In genomic region chr18:57533399-57533884, GRCh38 we compare ENCODE assay signal across 13 cellular contexts. TPM values are rescaled to one million over a fixed set of nuclear protein-coding genes. Genes with fewer than 3 reads are reported as not detected.
DNase-seq lines count a peak whose midpoint lies in the region; ATAC-seq, FAIRE-seq and TF ChIP-seq lines count a peak whose summit lies in the region.
"Had no signal": no experiment of that assay in that cellular context is flagged by ENCODE, and none has a peak within 500 bp of the region (broad histone marks: within the 10 kb centered on the region; RNA-seq: fewer than 3 reads in every experiment).

No MANE protein-coding gene starts in this region.

- no peak overlapping the region for H3K4me3 Mint-ChIP-seq in Caco-2 (ENCODE audit: unreplicated experiment)
- H3K4me3 Mint-ChIP-seq: CD4-positive, CD25-positive, alpha-beta regulatory T cell had no signal

- H3K27me3 Mint-ChIP-seq in Caco-2 (ENCODE audit: insufficient read depth, unreplicated experiment): no peaks in the 10 kb centered on the region

- no peak for TF ChIP-seq EP300 in HepG2 (IDR thresholded peaks at IDR 0.05; ENCODE audit: low read depth in 2 of 2, low read length in 2 of 2)
- TF ChIP-seq EP300 in HepG2 (CRISPR knock-in tag; IDR thresholded peaks at IDR 0.05; ENCODE audit: borderline replicate concordance): no peak

- BruUV-seq in Caco-2 (replicated peaks; lab: Mats Ljungman, UMichigan): no TSS peak
- no TSS peak for BruUV-seq in HepG2 (replicated peaks; lab: Mats Ljungman, UMichigan)

- H3K27me3 ChIP-seq in Caco-2 (replicated peaks; ENCODE audit: control insufficient read depth, insufficient read depth, low read length): no peaks in the 10 kb centered on the region
- no peaks in the 10 kb centered on the region for H3K27me3 ChIP-seq in ectodermal cell (ENCODE audit: control insufficient read depth, insufficient read depth, low read length, poor library complexity, severe bottlenecking)
- H3K27me3 ChIP-seq in HepG2 (ENCODE audit: control insufficient read depth in 1 of 2, insufficient read depth in 2 of 2, low read length in 2 of 2): no peaks in the 10 kb centered on the region; a peak in 1 of 5 replicates

- peak overlapping the region; percentile 74 for H3K27ac ChIP-seq in ectodermal cell (ENCODE audit: insufficient read depth, low read depth, low read length, poor library complexity, severe bottlenecking)
- H3K27ac ChIP-seq in HepG2 (ENCODE audit: extremely low read length, insufficient read depth, low read length): peak overlapping the region; percentile 37

- no peaks in the 10 kb centered on the region for H3K9me3 Mint-ChIP-seq in Caco-2 (ENCODE audit: unreplicated experiment)
- H3K9me3 Mint-ChIP-seq: CD4-positive, CD25-positive, alpha-beta regulatory T cell had no signal

- no peak for TF ChIP-seq POLR2A in HepG2 (IDR thresholded peaks at IDR 0.05; ENCODE audit: insufficient read depth in 1 of 2, low read depth in 2 of 2, low read length in 2 of 2)

- H3K79me2 ChIP-seq in HepG2 (ENCODE audit: insufficient read depth, low read length): no peaks in the 10 kb centered on the region

- ATAC-seq in HepG2: peak; percentile 91

- peak overlapping the region; percentile 87 for H3K4me2 ChIP-seq in HepG2 (ENCODE audit: low read depth, low read length)

- H2AFZ ChIP-seq in HepG2 (ENCODE audit: low read length): peak overlapping the region; percentile 64

- WGBS in ectodermal cell, 2 experiments: 19 to 20% methylated on average over 9 of the region's 9 CpGs
- WGBS in HepG2 (ENCODE audit: low lambda C conversion rate): under 1% methylated on average over 9 of the region's 9 CpGs

- no peak for TF ChIP-seq RAD21 in HepG2 (CRISPR knock-in tag; IDR thresholded peaks at IDR 0.05)

- peak overlapping the region; percentile 28; the same call in 1 of the 2 replicates for H3K9ac ChIP-seq in HepG2 (ENCODE audit: insufficient read depth, low read depth, low read length)

- intact Hi-C loops in Caco-2 (cut with micrococcal nuclease; ENCODE audit: unreplicated experiment): no loop called here
- intact Hi-C loops in HepG2 (cut with micrococcal nuclease; ENCODE audit: unreplicated experiment): loop anchor here (1.0 kb wide), 1 partner anchor 95 kb away; no protein-coding TSS in a partner anchor

- POLR2A ChIA-PET in Caco-2 (lab: Charles Lee) (no interaction called here), HepG2 (lab: Yijun Ruan, JAX) (no interaction called here)

- H3K36me3 Mint-ChIP-seq in Caco-2 (ENCODE audit: insufficient read depth, unreplicated experiment): no peaks in the 10 kb centered on the region
- H3K36me3 Mint-ChIP-seq: CD4-positive, CD25-positive, alpha-beta regulatory T cell had no signal

- in situ Hi-C loops in HepG2 (cut with HindIII; ENCODE audit: extremely low pct_ligation_motif_present, low pct_unique_long_range_greater_than_20kb): no loop called here

- CTCF ChIA-PET in Caco-2 (lab: Charles Lee) (no interaction called here), HepG2 (lab: Yijun Ruan, JAX; ENCODE audit: low intra/inter-chr PET ratio, low total read pairs) (no interaction called here)

- TF ChIP-seq CTCF in Caco-2 (IDR thresholded peaks at IDR 0.05; ENCODE audit: insufficient read depth in 1 of 2, low read depth in 1 of 2, low read length in 1 of 2, severe bottlenecking in 1 of 2, unreplicated experiment in 1 of 2) (no peak), HepG2 (CRISPR knock-in tag; IDR thresholded peaks at IDR 0.05) (no peak)

- peaks cover 22% of the 10 kb centered on the region for H3K4me1 Mint-ChIP-seq in Caco-2 (ENCODE audit: low read depth, unreplicated experiment)
- H3K4me1 Mint-ChIP-seq: CD4-positive, CD25-positive, alpha-beta regulatory T cell had no signal

- H3K36me3 ChIP-seq in Caco-2 (ENCODE audit: control insufficient read depth, insufficient read depth, low read length) (no peaks in the 10 kb centered on the region), ectodermal cell (ENCODE audit: control insufficient read depth, insufficient read depth, low read length) (no peaks in the 10 kb centered on the region), HepG2 (replicated peaks in 1 of 2; ENCODE audit: control insufficient read depth in 1 of 2, insufficient read depth in 2 of 2, low read length in 2 of 2) (no peaks in the 10 kb centered on the region)

- peak overlapping the region; percentile 21 for H3K27ac Mint-ChIP-seq in Caco-2 (ENCODE audit: unreplicated experiment)
- H3K27ac Mint-ChIP-seq: CD4-positive, CD25-positive, alpha-beta regulatory T cell had no signal

- DNase-seq in Caco-2 (no peak), NCI-H146 treated with DMSO at 0.1 percent for 48 hours (lab: John Stamatoyannopoulos, UW; ENCODE audit: unreplicated experiment) (peak; percentile 19), HepG2 (ENCODE audit: low spot score) (peak; percentile 49), HT-29 (ENCODE audit: low spot score) (no peak)
- no peak for DNase-seq in activated naive CD4-positive, alpha-beta T cell treated with anti-CD3 and anti-CD28 coated beads, Interleukin-2, amount 50 U/mL, for 16 hours
- no peak for DNase-seq in stimulated activated naive CD4-positive, alpha-beta T cell (lab: John Stamatoyannopoulos, UW)
- DNase-seq in central memory CD4-positive, alpha-beta T cell: no peak
- DNase-seq: CD4-positive, CD25-positive, alpha-beta regulatory T cell; stimulated activated CD4-positive, alpha-beta T cell treated with anti-CD3 and anti-CD28 coated beads, Interleukin-1b, Interleukin-23, amount 100 ng/mL, for 48 hours; T1000 had no signal

- peak; percentile 67 for FAIRE-seq in HepG2 (lab: Jason Lieb, UNC)
- FAIRE-seq: bronchial epithelial cell, GM12892 had no signal

- H3K9me3 ChIP-seq in Caco-2: no peaks in the 10 kb centered on the region
- no peaks in the 10 kb centered on the region for H3K9me3 ChIP-seq in ectodermal cell (ENCODE audit: control insufficient read depth, low read length)
- H3K9me3 ChIP-seq in HepG2 (ENCODE audit: low read length): no peaks in the 10 kb centered on the region

- no peaks in the 10 kb centered on the region for H4K20me1 ChIP-seq in HepG2 (ENCODE audit: insufficient read depth, low read length)

- H3K4me3 ChIP-seq in Caco-2 (ENCODE audit: low read depth, low read length): no peak overlapping the region
- no peak overlapping the region for H3K4me3 ChIP-seq in ectodermal cell (ENCODE audit: insufficient read depth, low read depth, low read length)
- peak overlapping the region; percentile 33 to 54 (median 38); a peak in 5 of 6 replicates for H3K4me3 ChIP-seq in HepG2 (replicated peaks in 1 of 3; ENCODE audit: insufficient read depth in 1 of 3, low read depth in 2 of 3, low read length in 3 of 3)

- H3K4me1 ChIP-seq in Caco-2: peaks cover 14% of the 10 kb centered on the region
- peaks cover 30% of the 10 kb centered on the region for H3K4me1 ChIP-seq in ectodermal cell (ENCODE audit: control insufficient read depth, insufficient read depth, low read length)
- H3K4me1 ChIP-seq in HepG2 (ENCODE audit: insufficient read depth, low read length): peaks cover 36% of the 10 kb centered on the region

RNA-seq across cellular contexts. Expression of gene FECH, which starts 53.1 kb away (rescaled TPM):
- 14.5 and 17.1 TPM in 2 replicates for total RNA-seq in Caco-2 (2022)
- polyA plus RNA-seq in ectodermal cell (2013, experiment 1 of 4): 29.1 TPM
- polyA plus RNA-seq in ectodermal cell (2013, experiment 2 of 4): 33.7 TPM
- 23.7 TPM for polyA plus RNA-seq in ectodermal cell (2013, experiment 3 of 4)
- 23.3 TPM for polyA plus RNA-seq in ectodermal cell (2013, experiment 4 of 4)
- 21.9 and 29.1 TPM in 2 replicates for total RNA-seq in HepG2 (2016; rRNA removed; fragmentation: Illumina TruSeq; extraction: Trizol)
- total RNA-seq in HepG2 (2016; cell fraction: cytosol; rRNA removed; fragmentation: Illumina TruSeq; extraction: Trizol; ENCODE audit: low read depth): 2.8 and 3.2 TPM in 2 replicates
- 23.3 and 28.6 TPM in 2 replicates for total RNA-seq in HepG2 (2016; cell fraction: insoluble cytoplasmic fraction; rRNA removed; fragmentation: Illumina TruSeq; extraction: Trizol)
- total RNA-seq in HepG2 (2016; cell fraction: membrane; rRNA removed; fragmentation: Illumina TruSeq; extraction: Trizol): 9.2 and 9.7 TPM in 2 replicates
- total RNA-seq in HepG2 (2016; cell fraction: nucleus; rRNA removed; fragmentation: Illumina TruSeq; extraction: Trizol): 10.9 and 11.0 TPM in 2 replicates
- 14.7 and 16.4 TPM in 2 replicates for polyA plus RNA-seq in HepG2 (2011; rRNA removed)
- polyA plus RNA-seq in HepG2 (2011; cell fraction: cytosol; rRNA removed): 14.1 and 16.3 TPM in 2 replicates
- polyA plus RNA-seq in HepG2 (2011; cell fraction: nucleus; rRNA removed): 5.4 and 9.2 TPM in 2 replicates
- 10.4 and 11.0 TPM in 2 replicates for polyA plus RNA-seq in HepG2 (2012)
- polyA plus RNA-seq in HepG2 (2016; cell fraction: cytosol; fragmentation: Illumina TruSeq; extraction: Trizol; ENCODE audit: low read depth): 2.7 and 3.8 TPM in 2 replicates
- 26.1 and 27.9 TPM in 2 replicates for polyA plus RNA-seq in HepG2 (2016; cell fraction: insoluble cytoplasmic fraction; fragmentation: Illumina TruSeq; extraction: Trizol; ENCODE audit: low read depth)
- polyA plus RNA-seq in HepG2 (2016; cell fraction: membrane; fragmentation: Illumina TruSeq; extraction: Trizol; ENCODE audit: low read depth): 7.3 and 7.4 TPM in 2 replicates
- polyA plus RNA-seq in HepG2 (2016; cell fraction: nucleus; fragmentation: Illumina TruSeq; extraction: Trizol; ENCODE audit: insufficient read depth, low read depth): 16.2 and 16.7 TPM in 2 replicates
- 15.9 and 39.3 TPM in 2 replicates for polyA minus RNA-seq in HepG2 (2011; rRNA and poly(A)+ RNA removed; ENCODE audit: low replicate concordance)
- 12.3 and 14.0 TPM in 2 replicates for polyA minus RNA-seq in HepG2 (2011; cell fraction: cytosol; rRNA and poly(A)+ RNA removed)
- polyA minus RNA-seq in HepG2 (2011; cell fraction: nucleus; rRNA and poly(A)+ RNA removed): 8.2 and 9.6 TPM in 2 replicates
- total RNA-seq in HT-29 (2014; rRNA removed; shearing (Covaris generic)): 16.9 and 37.2 TPM in 2 replicates

Comparison
In these comparisons a context has a peak if more than half of its experiments do, and no peak if none do; other contexts are left out.
1. DNase-seq: peak in NCI-H146 treated with DMSO at 0.1 percent for 48 hours (single experiment) and HepG2 (single experiment); none in Caco-2 (0 of 2), activated naive CD4-positive, alpha-beta T cell treated with anti-CD3 and anti-CD28 coated beads, Interleukin-2, amount 50 U/mL, for 16 hours (single experiment), stimulated activated naive CD4-positive, alpha-beta T cell (0 of 6), central memory CD4-positive, alpha-beta T cell (single experiment) and HT-29 (single experiment).
2. H3K4me3 ChIP-seq: peak in HepG2 (3 of 3); none in Caco-2 (single experiment) and ectodermal cell (single experiment).